Comparison of ENCODE assay signal across 9 cellular contexts in the genomic region with DNA sequence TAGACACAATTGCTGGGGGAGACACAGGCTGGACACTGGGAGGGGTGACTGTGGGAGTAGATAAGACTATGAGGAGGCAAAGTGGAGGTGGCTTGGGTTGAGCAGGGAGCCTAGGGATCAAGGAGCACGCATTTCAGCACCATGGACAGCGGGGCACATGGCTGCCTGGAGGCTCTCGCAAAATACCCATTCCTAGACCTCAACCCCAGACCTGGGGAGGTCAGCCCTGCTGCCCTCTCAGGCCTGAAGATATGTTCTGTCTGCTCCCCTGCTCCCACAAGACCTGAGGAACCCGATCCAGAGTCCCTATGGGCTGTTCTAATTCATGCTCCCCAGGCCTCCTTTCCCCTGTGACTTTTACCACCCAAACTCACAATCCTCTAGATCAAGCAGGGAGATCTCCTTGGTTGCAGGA. TPM values are rescaled to one million over a fixed set of nuclear protein-coding genes. Genes with fewer than 3 reads are reported as not detected.
DNase-seq lines count a peak whose midpoint lies in the region; TF ChIP-seq lines count a peak whose summit lies in the region.
"Had no signal": no experiment of that assay in that cellular context is flagged by ENCODE, and none has a peak within 500 bp of the region (broad histone marks: within the 10 kb centered on the region; RNA-seq: fewer than 3 reads in every experiment).

No MANE protein-coding gene starts in this region.

- peak; percentile 67 to 90 for DNase-seq in cardiac muscle cell (ENCODE audit: low read depth in 1 of 2, low spot score in 1 of 2)
- no peak for DNase-seq in right atrium auricular region (ENCODE audit: low spot score)
- peak; percentile 3 for DNase-seq in T1000 (lab: John Stamatoyannopoulos, UW)
- DNase-seq in endothelial cell (ENCODE audit: low spot score) = peak; percentile 73
- peak; percentile 23 for DNase-seq in renal cortical epithelial cell (ENCODE audit: low read depth)
- DNase-seq in NCI-H524 treated with DMSO at 0.1 percent for 48 hours (lab: John Stamatoyannopoulos, UW) = no peak
- no peak for DNase-seq in glutamatergic neuron
- no peak for DNase-seq in NCI-H526 treated with DMSO at 0.1 percent for 48 hours (lab: John Stamatoyannopoulos, UW)

- no peaks in the 10 kb centered on the region for H3K27me3 ChIP-seq in cardiac muscle cell
- H3K27me3 ChIP-seq in right atrium auricular region = no peaks in the 10 kb centered on the region

- H3K4me1 ChIP-seq in cardiac muscle cell (ENCODE audit: low read depth) (no peaks in the 10 kb centered on the region), right atrium auricular region (no peaks in the 10 kb centered on the region)

- H3K9me3 Mint-ChIP-seq in endothelial cell (ENCODE audit: unreplicated experiment) = no peaks in the 10 kb centered on the region
- H3K9me3 Mint-ChIP-seq in glutamatergic neuron (ENCODE audit: unreplicated experiment) = peaks cover 5% of the 10 kb centered on the region

- H3K9me3 ChIP-seq in cardiac muscle cell (ENCODE audit: low read depth) (no peaks in the 10 kb centered on the region), right atrium auricular region (no peaks in the 10 kb centered on the region)

- H3K4me3 ChIP-seq in cardiac muscle cell (no peak overlapping the region), right atrium auricular region (no peak overlapping the region)

- H3K36me3 Mint-ChIP-seq in endothelial cell (ENCODE audit: low read depth, unreplicated experiment) (no peaks in the 10 kb centered on the region), glutamatergic neuron (ENCODE audit: unreplicated experiment) (peaks cover 23% of the 10 kb centered on the region)

- TF ChIP-seq CTCF in cardiac muscle cell (IDR thresholded peaks at IDR 0.05; ENCODE audit: low read depth, low read length) (no peak), right atrium auricular region (IDR thresholded peaks at IDR 0.05) (no peak), endothelial cell (IDR thresholded peaks at IDR 0.05; ENCODE audit: unreplicated experiment) (no peak), glutamatergic neuron (IDR thresholded peaks at IDR 0.05; ENCODE audit: partially characterized antibody, unreplicated experiment) (no peak)

- H3K36me3 ChIP-seq in cardiac muscle cell = no peaks in the 10 kb centered on the region
- H3K36me3 ChIP-seq in right atrium auricular region = no peaks in the 10 kb centered on the region

- H3K4me1 Mint-ChIP-seq in endothelial cell (ENCODE audit: unreplicated experiment) (no peaks in the 10 kb centered on the region), glutamatergic neuron (ENCODE audit: low read depth, unreplicated experiment) (peaks cover 3% of the 10 kb centered on the region)

- H3K27ac Mint-ChIP-seq in endothelial cell (ENCODE audit: unreplicated experiment) (no peak overlapping the region), glutamatergic neuron (ENCODE audit: unreplicated experiment) (no peak overlapping the region)

- H3K27me3 Mint-ChIP-seq in endothelial cell (ENCODE audit: unreplicated experiment) (peaks cover 10% of the 10 kb centered on the region), glutamatergic neuron (ENCODE audit: unreplicated experiment) (peaks cover 16% of the 10 kb centered on the region)

- H3K4me3 Mint-ChIP-seq in endothelial cell (ENCODE audit: unreplicated experiment) (no peak overlapping the region), glutamatergic neuron (ENCODE audit: unreplicated experiment) (no peak overlapping the region)

- H3K27ac ChIP-seq in cardiac muscle cell = no peak overlapping the region
- H3K27ac ChIP-seq in right atrium auricular region = no peak overlapping the region
- H3K27ac ChIP-seq: C4-2B had no signal

RNA-seq across cellular contexts. Expression of gene CPEB1, which starts 16.0 kb away (rescaled TPM):
- total RNA-seq in cardiac muscle cell = 1.2 and 1.9 TPM in 2 replicates
- 0.86 and 2.3 TPM in 2 replicates for polyA plus RNA-seq in cardiac muscle cell
- total RNA-seq in right atrium auricular region = 1 to 10 TPM; 1.5 to 3.3 TPM
- not detected for total RNA-seq in endothelial cell (ENCODE audit: unreplicated experiment)
- total RNA-seq in renal cortical epithelial cell = 0.20 and 0.35 TPM in 2 replicates
- total RNA-seq in glutamatergic neuron (ENCODE audit: unreplicated experiment) = 15.2 TPM

RNA-seq across cellular contexts. Expression of gene AP3B2, which starts 46.5 kb away (rescaled TPM):
- total RNA-seq in cardiac muscle cell (3.0 TPM in 2 replicates), right atrium auricular region (under 1 TPM in 1 of 2 donors, not detected in 1; 0.51 TPM), endothelial cell (ENCODE audit: unreplicated experiment) (5.6 TPM), renal cortical epithelial cell (0.17 and 1.5 TPM in 2 replicates), glutamatergic neuron (ENCODE audit: unreplicated experiment) (218 TPM)
- polyA plus RNA-seq in cardiac muscle cell = 1.4 and 4.8 TPM in 2 replicates

Comparison
In these comparisons a context has a peak if more than half of its experiments do, and no peak if none do; other contexts are left out.
1. DNase-seq: peak in cardiac muscle cell (2 of 2), T1000 (single experiment), endothelial cell (single experiment) and renal cortical epithelial cell (single experiment); none in right atrium auricular region (single experiment), NCI-H524 treated with DMSO at 0.1 percent for 48 hours (single experiment), glutamatergic neuron (single experiment) and NCI-H526 treated with DMSO at 0.1 percent for 48 hours (single experiment).
2. RNA of gene AP3B2, which starts 46.5 kb away (total RNA-seq): 218 TPM in glutamatergic neuron (single experiment); 5.6 TPM in endothelial cell (single experiment), 3.0 TPM in cardiac muscle cell, 0.17 to 1.5 TPM in renal cortical epithelial cell and 0.51 TPM in right atrium auricular region; every median in the first group is over 10 times any median in the second.